34 cellular contexts compared by ENCODE assay signal in genomic region chr3:117745516-117745915, GRCh38.
"Had no signal": no experiment of that assay in that cellular context is flagged by ENCODE, and none has a peak within 500 bp of the region (broad histone marks: within the 10 kb centered on the region; RNA-seq: fewer than 3 reads in every experiment).

No MANE protein-coding gene starts in this region.

- H3K9me3 ChIP-seq: adrenal gland, ascending aorta, body of pancreas, breast epithelium had no signal

- H3K4me1 ChIP-seq: adrenal gland, ascending aorta, body of pancreas, breast epithelium had no signal

- H3K27ac Mint-ChIP-seq: activated naive CD4-positive, alpha-beta T cell treated with anti-CD3 and anti-CD28 coated beads for 36 hours; activated naive CD4-positive, alpha-beta T cell treated with anti-CD3 and anti-CD28 coated beads, Interleukin-2, amount 10 ng/mL, durations not matched to agents 7 days and 5 days; activated naive CD4-positive, alpha-beta T cell treated with anti-CD3 and anti-CD28 coated beads, Interleukin-2, amount 50 U/mL, for 24 hours; activated naive CD4-positive, alpha-beta T cell treated with anti-CD3 and anti-CD28 coated beads, Interleukin-2, amount 50 U/mL, for 72 hours; activated naive CD8-positive, alpha-beta T cell; activated naive CD8-positive, alpha-beta T cell treated with anti-CD3 and anti-CD28 coated beads for 36 hours; activated naive CD8-positive, alpha-beta T cell treated with anti-CD3 and anti-CD28 coated beads, Interleukin-2, amount 10 ng/mL, durations not matched to agents 7 days and 5 days; activated naive CD8-positive, alpha-beta T cell treated with anti-CD3 and anti-CD28 coated beads, Interleukin-2, amount 50 U/mL, for 24 hours; activated T-cell treated with anti-CD3 and anti-CD28 coated beads, Interleukin-2, amount 50 U/mL, for 24 hours; activated T-cell treated with anti-CD3 and anti-CD28 coated beads, Interleukin-2, amount 50 U/mL, for 72 hours; activated T-helper 1 cell treated with anti-CD3 and anti-CD28 coated beads, Interleukin-12 subunit alpha, Interleukin-12 subunit beta, Interleukin-2, Interleukin-4 antibody, amounts not matched to agents 30 ng/mL and 10 ng/mL and 1 ng/mL, durations not matched to agents 14 hours and 24 hours and 36 hours; activated T-helper 17 cell treated with anti-CD3 and anti-CD28 coated beads, Interleukin-2, amount 50 U/mL, for 72 hours; activated T-helper 2 cell treated with anti-CD3 and anti-CD28 coated beads, Interferon-gamma antibody, Interleukin-2, Interleukin-4, amounts not matched to agents 10 μg/mL and 5 μg/mL and 100 μg/mL, durations not matched to agents 14 hours and 24 hours and 36 hours had no signal

- DNase-seq: activated effector memory CD4-positive, alpha-beta T cell treated with anti-CD3 and anti-CD28 coated beads, Interleukin-2, amount 50 U/mL, for 16 hours; activated effector memory CD4-positive, alpha-beta T cell treated with Interleukin-2 at 50 U/mL for 16 hours; activated gamma-delta T cell; activated gamma-delta T cell treated with Interleukin-2 at 50 U/mL for 16 hours; activated naive CD4-positive, alpha-beta T cell; activated naive CD4-positive, alpha-beta T cell treated with anti-CD3 and anti-CD28 coated beads for 36 hours; activated naive CD4-positive, alpha-beta T cell treated with anti-CD3 and anti-CD28 coated beads, Interleukin-2, amount 10 ng/mL, durations not matched to agents 7 days and 5 days; activated naive CD4-positive, alpha-beta T cell treated with anti-CD3 and anti-CD28 coated beads, Interleukin-2, amount 50 U/mL, for 16 hours; activated naive CD4-positive, alpha-beta T cell treated with Interleukin-2 at 50 U/mL for 16 hours; activated naive CD8-positive, alpha-beta T cell treated with anti-CD3 and anti-CD28 coated beads for 36 hours; activated naive CD8-positive, alpha-beta T cell treated with anti-CD3 and anti-CD28 coated beads, Interleukin-2, amount 10 ng/mL, durations not matched to agents 7 days and 5 days; activated naive CD8-positive, alpha-beta T cell treated with anti-CD3 and anti-CD28 coated beads, Interleukin-2, amount 50 U/mL, for 24 hours; activated T-cell treated with anti-CD3 and anti-CD28 coated beads, Interleukin-2, amount 50 U/mL, for 1 hour; activated T-cell treated with anti-CD3 and anti-CD28 coated beads, Interleukin-2, amount 50 U/mL, for 24 hours; activated T-cell treated with anti-CD3 and anti-CD28 coated beads, Interleukin-2, amount 50 U/mL, for 4 hours; activated T-cell treated with anti-CD3 and anti-CD28 coated beads, Interleukin-2, amount 50 U/mL, for 48 hours; activated T-cell treated with anti-CD3 and anti-CD28 coated beads, Interleukin-2, amount 50 U/mL, for 72 hours; adrenal gland; amniotic stem cell; aorta; body of pancreas; brain microvascular endothelial cell; central memory CD4-positive, alpha-beta T cell had no signal

- ATAC-seq: activated naive CD4-positive, alpha-beta T cell treated with anti-CD3 and anti-CD28 coated beads, Interleukin-2, amount 50 U/mL, for 72 hours; activated naive CD8-positive, alpha-beta T cell treated with anti-CD3 and anti-CD28 coated beads, Interleukin-2, amount 50 U/mL, for 24 hours; activated T-cell treated with anti-CD3 and anti-CD28 coated beads, Interleukin-2, amount 50 U/mL, for 4 hours; activated T-cell treated with anti-CD3 and anti-CD28 coated beads, Interleukin-2, amount 50 U/mL, for 72 hours; activated T-helper 17 cell treated with anti-CD3 and anti-CD28 coated beads, Interleukin-2, amount 50 U/mL, for 72 hours; body of pancreas had no signal

- H3K36me3 ChIP-seq: adrenal gland, ascending aorta, brain microvascular endothelial cell, breast epithelium, cardiac muscle cell had no signal

- H3K27me3 Mint-ChIP-seq: activated naive CD4-positive, alpha-beta T cell treated with anti-CD3 and anti-CD28 coated beads, Interleukin-2, amount 10 ng/mL, durations not matched to agents 7 days and 5 days; activated naive CD4-positive, alpha-beta T cell treated with anti-CD3 and anti-CD28 coated beads, Interleukin-2, amount 50 U/mL, for 24 hours; activated naive CD8-positive, alpha-beta T cell; activated naive CD8-positive, alpha-beta T cell treated with anti-CD3 and anti-CD28 coated beads for 36 hours; activated naive CD8-positive, alpha-beta T cell treated with anti-CD3 and anti-CD28 coated beads, Interleukin-2, amount 10 ng/mL, durations not matched to agents 7 days and 5 days; activated naive CD8-positive, alpha-beta T cell treated with anti-CD3 and anti-CD28 coated beads, Interleukin-2, amount 50 U/mL, for 24 hours; activated T-cell treated with anti-CD3 and anti-CD28 coated beads, Interleukin-2, amount 50 U/mL, for 24 hours; activated T-helper 17 cell treated with anti-CD3 and anti-CD28 coated beads, Interleukin-2, amount 50 U/mL, for 72 hours; brain; central memory CD8-positive, alpha-beta T cell had no signal

- H3K36me3 Mint-ChIP-seq: activated naive CD4-positive, alpha-beta T cell treated with anti-CD3 and anti-CD28 coated beads, Interleukin-2, amount 10 ng/mL, durations not matched to agents 7 days and 5 days; activated naive CD4-positive, alpha-beta T cell treated with anti-CD3 and anti-CD28 coated beads, Interleukin-2, amount 50 U/mL, for 24 hours; activated naive CD4-positive, alpha-beta T cell treated with anti-CD3 and anti-CD28 coated beads, Interleukin-2, amount 50 U/mL, for 72 hours; activated naive CD8-positive, alpha-beta T cell; activated naive CD8-positive, alpha-beta T cell treated with anti-CD3 and anti-CD28 coated beads for 36 hours; activated naive CD8-positive, alpha-beta T cell treated with anti-CD3 and anti-CD28 coated beads, Interleukin-2, amount 10 ng/mL, durations not matched to agents 7 days and 5 days; brain had no signal

- H3K4me3 Mint-ChIP-seq: activated naive CD4-positive, alpha-beta T cell treated with anti-CD3 and anti-CD28 coated beads for 36 hours; activated naive CD4-positive, alpha-beta T cell treated with anti-CD3 and anti-CD28 coated beads, Interleukin-2, amount 10 ng/mL, durations not matched to agents 7 days and 5 days; activated naive CD4-positive, alpha-beta T cell treated with anti-CD3 and anti-CD28 coated beads, Interleukin-2, amount 50 U/mL, for 24 hours; activated naive CD8-positive, alpha-beta T cell; activated naive CD8-positive, alpha-beta T cell treated with anti-CD3 and anti-CD28 coated beads for 36 hours; activated naive CD8-positive, alpha-beta T cell treated with anti-CD3 and anti-CD28 coated beads, Interleukin-2, amount 10 ng/mL, durations not matched to agents 7 days and 5 days; activated naive CD8-positive, alpha-beta T cell treated with anti-CD3 and anti-CD28 coated beads, Interleukin-2, amount 50 U/mL, for 24 hours; activated T-cell treated with anti-CD3 and anti-CD28 coated beads, Interleukin-2, amount 50 U/mL, for 24 hours; activated T-cell treated with anti-CD3 and anti-CD28 coated beads, Interleukin-2, amount 50 U/mL, for 4 hours; activated T-cell treated with anti-CD3 and anti-CD28 coated beads, Interleukin-2, amount 50 U/mL, for 72 hours; activated T-helper 1 cell treated with anti-CD3 and anti-CD28 coated beads, Interleukin-12 subunit alpha, Interleukin-12 subunit beta, Interleukin-2, Interleukin-4 antibody, amounts not matched to agents 30 ng/mL and 10 ng/mL and 1 ng/mL, durations not matched to agents 14 hours and 24 hours and 36 hours; activated T-helper 17 cell treated with anti-CD3 and anti-CD28 coated beads, Interleukin-2, amount 50 U/mL, for 72 hours; brain; central memory CD8-positive, alpha-beta T cell had no signal

- H3K27ac ChIP-seq: adrenal gland, ascending aorta, body of pancreas, brain microvascular endothelial cell, breast epithelium, cardiac muscle cell had no signal

- H3K4me1 Mint-ChIP-seq: activated naive CD4-positive, alpha-beta T cell treated with anti-CD3 and anti-CD28 coated beads, Interleukin-2, amount 10 ng/mL, durations not matched to agents 7 days and 5 days; activated naive CD4-positive, alpha-beta T cell treated with anti-CD3 and anti-CD28 coated beads, Interleukin-2, amount 50 U/mL, for 24 hours; activated naive CD8-positive, alpha-beta T cell treated with anti-CD3 and anti-CD28 coated beads for 36 hours; activated naive CD8-positive, alpha-beta T cell treated with anti-CD3 and anti-CD28 coated beads, Interleukin-2, amount 10 ng/mL, durations not matched to agents 7 days and 5 days; activated naive CD8-positive, alpha-beta T cell treated with anti-CD3 and anti-CD28 coated beads, Interleukin-2, amount 50 U/mL, for 24 hours; activated T-helper 17 cell treated with anti-CD3 and anti-CD28 coated beads, Interleukin-2, amount 50 U/mL, for 72 hours; brain; central memory CD8-positive, alpha-beta T cell had no signal

- H3K4me3 ChIP-seq: adrenal gland, ascending aorta, body of pancreas, breast epithelium, cardiac muscle cell had no signal

- H3K27me3 ChIP-seq: adrenal gland, ascending aorta, body of pancreas, brain microvascular endothelial cell, breast epithelium had no signal

- H3K9me3 Mint-ChIP-seq: activated naive CD4-positive, alpha-beta T cell treated with anti-CD3 and anti-CD28 coated beads, Interleukin-2, amount 10 ng/mL, durations not matched to agents 7 days and 5 days; activated naive CD8-positive, alpha-beta T cell treated with anti-CD3 and anti-CD28 coated beads, Interleukin-2, amount 10 ng/mL, durations not matched to agents 7 days and 5 days; activated T-helper 1 cell treated with anti-CD3 and anti-CD28 coated beads, Interleukin-12 subunit alpha, Interleukin-12 subunit beta, Interleukin-2, Interleukin-4 antibody, amounts not matched to agents 30 ng/mL and 10 ng/mL and 1 ng/mL, durations not matched to agents 14 hours and 24 hours and 36 hours; activated T-helper 2 cell treated with anti-CD3 and anti-CD28 coated beads, Interferon-gamma antibody, Interleukin-2, Interleukin-4, amounts not matched to agents 10 μg/mL and 5 μg/mL and 100 μg/mL, durations not matched to agents 14 hours and 24 hours and 36 hours had no signal
